Comparison of ENCODE assay signal across 1 cellular context in genomic region chr5:112951124-112951702, GRCh38.
TF ChIP-seq lines count a peak whose summit lies in the region.

No MANE protein-coding gene starts in this region.

TF ChIP-seq in GM12878, 131 proteins besides CTCF, POLR2A, EP300 and RAD21 (continued from another document and continues in another):
- no peak for TF ChIP-seq HSF1 (IDR thresholded peaks at IDR 0.05; ENCODE audit: low read depth, low read length)
- TF ChIP-seq ZBTB40 (IDR thresholded peaks at IDR 0.05; ENCODE audit: borderline replicate concordance): no peak
- TF ChIP-seq FOXK2 (IDR thresholded peaks at IDR 0.05): no peak
- no peak for TF ChIP-seq SUZ12 (IDR thresholded peaks at IDR 0.05; ENCODE audit: unreplicated experiment)
- TF ChIP-seq FOXM1 (IDR thresholded peaks at IDR 0.05; ENCODE audit: low read depth, low read length): 0 out of 2 replicates have a peak, but pooled peaks have one; percentile 41
- no peak for TF ChIP-seq ZNF687 (IDR thresholded peaks at IDR 0.05)
- no peak for TF ChIP-seq GABPA (IDR thresholded peaks at IDR 0.05; ENCODE audit: low read depth)
- TF ChIP-seq MEF2A (IDR thresholded peaks at IDR 0.05; ENCODE audit: insufficient read depth, low read depth, low read length): 0 out of 2 replicates have a peak, but pooled peaks have one; percentile 33
- TF ChIP-seq RUNX3 (IDR thresholded peaks at IDR 0.05; ENCODE audit: low read length): peak; percentile 90
- TF ChIP-seq ZNF622 (IDR thresholded peaks at IDR 0.05): no peak
- TF ChIP-seq IKZF2 (IDR thresholded peaks at IDR 0.05): peak; percentile 74 to 87
- no peak for TF ChIP-seq PKNOX1 (IDR thresholded peaks at IDR 0.05)
- 0 out of 2 replicates have a peak, but pooled peaks have one; percentile 45 for TF ChIP-seq GATAD2B (conservative IDR thresholded peaks at IDR 0.05; ENCODE audit: low read depth)
- no peak for TF ChIP-seq MAX (IDR thresholded peaks at IDR 0.05; ENCODE audit: low read depth, low read length)
- TF ChIP-seq SREBF1 (IDR thresholded peaks at IDR 0.05; ENCODE audit: low read length): no peak
- no peak for TF ChIP-seq ZNF207 (IDR thresholded peaks at IDR 0.05; ENCODE audit: borderline replicate concordance)
- no peak for TF ChIP-seq SMAD1 (IDR thresholded peaks at IDR 0.05; ENCODE audit: low read depth, partially characterized antibody)
- no peak for TF ChIP-seq BCLAF1 (IDR thresholded peaks at IDR 0.05)
- no peak for TF ChIP-seq SUPT20H (IDR thresholded peaks at IDR 0.05; ENCODE audit: borderline replicate concordance, control insufficient read depth, low read depth, low read length)
- no peak for TF ChIP-seq POLR2AphosphoS2 (IDR thresholded peaks at IDR 0.05; ENCODE audit: low read depth, low read length)
- TF ChIP-seq ZZZ3 (IDR thresholded peaks at IDR 0.05; ENCODE audit: control insufficient read depth, insufficient read length, low read depth): no peak
- TF ChIP-seq ZNF274 (IDR thresholded peaks at IDR 0.05; ENCODE audit: insufficient read depth, insufficient read length): no peak
- TF ChIP-seq HDGF (IDR thresholded peaks at IDR 0.05): no peak
- TF ChIP-seq IRF5 (IDR thresholded peaks at IDR 0.05; ENCODE audit: borderline replicate concordance): no peak
- no peak for TF ChIP-seq ZNF217 (IDR thresholded peaks at IDR 0.05)
- TF ChIP-seq IRF4 (IDR thresholded peaks at IDR 0.05; ENCODE audit: low read depth, low read length): peak; percentile 71; the same call in 1 of the 2 replicates
- TF ChIP-seq SKIL (IDR thresholded peaks at IDR 0.05; ENCODE audit: low read depth, poor library complexity, severe bottlenecking): peak; percentile 92
- no peak for TF ChIP-seq CEBPZ (IDR thresholded peaks at IDR 0.05; ENCODE audit: low read depth, low read length)
- no peak for TF ChIP-seq SREBF2 (IDR thresholded peaks at IDR 0.05; ENCODE audit: low read length)
- peak; percentile 28 to 32; a peak in 2 of 4 replicates for TF ChIP-seq BHLHE40 (IDR thresholded peaks at IDR 0.05; ENCODE audit: borderline replicate concordance in 1 of 2, low read depth in 2 of 2, low read length in 1 of 2)
- TF ChIP-seq HDAC2 (IDR thresholded peaks at IDR 0.05): no peak
- TF ChIP-seq E2F4 (IDR thresholded peaks at IDR 0.05; ENCODE audit: low read depth, low read length): no peak
- 0 out of 4 replicates have a peak, but pooled peaks of 1 of the 2 experiments have one; percentile 30 for TF ChIP-seq ETV6 (conservative IDR thresholded peaks at IDR 0.05 in 1 of 2, IDR thresholded peaks at IDR 0.05 in 1 of 2; ENCODE audit: borderline replicate concordance in 1 of 2, low read depth in 1 of 2)
- TF ChIP-seq STAT1 (conservative IDR thresholded peaks at IDR 0.05): no peak
- no peak for TF ChIP-seq NR2C2 (IDR thresholded peaks at IDR 0.05; ENCODE audit: borderline replicate concordance, control insufficient read depth, insufficient read length, low read depth)
